Comparison of ENCODE assay signal across 8 cellular contexts in the genomic region with DNA sequence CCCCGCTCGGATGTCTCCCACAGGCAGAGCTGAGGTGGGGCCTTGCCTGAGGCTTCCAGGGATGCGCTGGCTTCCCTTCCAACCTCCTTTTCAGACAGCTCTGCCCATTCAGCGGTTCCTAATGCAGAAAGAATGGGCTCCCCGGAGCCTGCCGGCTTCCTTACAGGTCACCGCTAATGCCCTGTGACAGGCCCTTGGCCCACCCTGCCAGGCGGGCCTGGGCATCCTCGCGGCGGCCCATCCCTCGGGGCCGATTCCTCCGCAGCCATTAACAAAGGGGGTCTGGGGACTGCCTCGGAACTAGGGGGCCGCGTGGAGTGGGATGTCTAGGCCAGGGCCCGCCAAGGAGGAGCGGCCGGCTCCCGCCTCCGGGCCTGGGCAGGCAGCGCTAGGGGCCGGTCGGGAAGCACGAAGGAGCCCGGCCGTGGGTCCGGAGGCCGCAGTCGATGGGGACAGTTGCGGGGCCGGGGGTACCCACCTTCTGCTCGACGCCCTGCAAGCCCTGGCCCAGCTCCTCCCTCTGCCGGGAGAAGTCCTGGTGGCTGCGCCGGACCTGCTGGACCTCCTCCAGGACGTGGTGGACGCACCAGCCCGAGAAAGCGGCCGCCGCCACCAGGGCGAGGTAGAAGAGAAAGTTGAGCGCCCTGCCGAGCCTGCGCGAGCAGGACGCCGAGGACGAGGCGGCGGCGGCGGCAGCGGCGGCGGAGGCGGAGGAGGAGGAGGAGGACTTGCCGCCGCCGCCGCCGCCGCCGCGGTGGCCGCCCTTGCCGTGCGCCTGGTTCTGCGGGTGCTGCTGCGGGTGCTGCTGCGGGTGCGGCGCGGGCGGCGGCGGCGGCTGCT. TPM values are rescaled to one million over a fixed set of nuclear protein-coding genes. Genes with fewer than 3 reads are reported as not detected.
DNase-seq lines count a peak whose midpoint lies in the region; ATAC-seq and TF ChIP-seq lines count a peak whose summit lies in the region.

No MANE protein-coding gene starts in this region.

- peak overlapping the region; percentile 72 for H2AFZ ChIP-seq in DND-41 (ENCODE audit: low read depth, low read length)

- peak overlapping the region; percentile 64 for H3K9ac ChIP-seq in DND-41 (ENCODE audit: low read depth, low read length)

- H3K36me3 ChIP-seq in DND-41 (ENCODE audit: insufficient read depth, low read length): no peaks in the 10 kb centered on the region

- no peaks in the 10 kb centered on the region for H3K9me3 ChIP-seq in DND-41 (ENCODE audit: insufficient read depth, low read length, severe bottlenecking)

- no peaks in the 10 kb centered on the region for H3K9me3 Mint-ChIP-seq in mesothelial cell of epicardium

- H3K4me3 Mint-ChIP-seq in mesothelial cell of epicardium: peak overlapping the region; percentile 76

- peaks cover 49% of the 10 kb centered on the region for H3K4me1 Mint-ChIP-seq in mesothelial cell of epicardium

- peak; percentile 77 for ATAC-seq in DND-41 (ENCODE audit: insufficient read depth, low read depth)
- peak; percentile 25 for ATAC-seq in GM21825 (IDR thresholded peaks at IDR 0.05; ENCODE audit: unreplicated experiment)
- ATAC-seq in stimulated activated naive CD8-positive, alpha-beta T cell treated with anti-CD3 and anti-CD28 coated beads, Interleukin-15, Interleukin-2, amounts not matched to agents 100 U/mL and 50 U/mL, for 24 hours: peak; percentile 27
- ATAC-seq in GM18870 (IDR thresholded peaks at IDR 0.05; ENCODE audit: unreplicated experiment): no peak

- TF ChIP-seq POLR2A in NB4 (IDR thresholded peaks at IDR 0.05; ENCODE audit: extremely low read depth, insufficient read length): no peak

- peaks cover 6% of the 10 kb centered on the region for H3K36me3 Mint-ChIP-seq in mesothelial cell of epicardium

- H3K79me2 ChIP-seq in DND-41 (ENCODE audit: insufficient read depth, low read length): no peaks in the 10 kb centered on the region

- DNase-seq in DND-41 (peak; percentile 54), NB4 (ENCODE audit: low read depth) (peak; percentile 57), activated T-cell treated with anti-CD3 and anti-CD28 coated beads for 24 hours (ENCODE audit: low read depth) (peak; percentile 31), epidermal melanocyte (ENCODE audit: insufficient read length, low spot score) (peak; percentile 55), mesothelial cell of epicardium (ENCODE audit: low spot score in 2 of 2, unreplicated experiment in 2 of 2) (peak; percentile 51 to 73)
- DNase-seq in stimulated activated naive CD8-positive, alpha-beta T cell treated with anti-CD3 and anti-CD28 coated beads, Interleukin-15, Interleukin-2, amounts not matched to agents 100 U/mL and 50 U/mL, for 24 hours: peak; percentile 54

- 0 out of 2 replicates have a peak, but pooled peaks cover 4% of the 10 kb centered on the region for H4K20me1 ChIP-seq in DND-41 (ENCODE audit: insufficient read depth, low read length)

- no peak for TF ChIP-seq CTCF in DND-41 (IDR thresholded peaks at IDR 0.05; ENCODE audit: borderline replicate concordance, extremely low read depth, low read length, poor library complexity, severe bottlenecking)
- TF ChIP-seq CTCF in NB4 (IDR thresholded peaks at IDR 0.05; ENCODE audit: low read depth, low read length): no peak
- no peak for TF ChIP-seq CTCF in mesothelial cell of epicardium (IDR thresholded peaks at IDR 0.05; ENCODE audit: unreplicated experiment)

- H3K27me3 ChIP-seq in DND-41 (ENCODE audit: insufficient read depth, low read length, poor library complexity): peaks cover 51% of the 10 kb centered on the region

- H3K27ac ChIP-seq in DND-41 (ENCODE audit: low read length): no peak overlapping the region

- peaks cover 20% of the 10 kb centered on the region for H3K4me1 ChIP-seq in DND-41 (ENCODE audit: insufficient read depth, low read length)

- H3K27ac Mint-ChIP-seq in mesothelial cell of epicardium: peak overlapping the region; percentile 78

- peak overlapping the region; percentile 95 for H3K4me2 ChIP-seq in DND-41 (ENCODE audit: insufficient read depth, low read length)

- H3K27me3 Mint-ChIP-seq in mesothelial cell of epicardium (ENCODE audit: low read depth): no peaks in the 10 kb centered on the region

- peak overlapping the region; percentile 32 to 67; a peak in 3 of 4 replicates for H3K4me3 ChIP-seq in DND-41 (ENCODE audit: low read depth in 1 of 2, low read length in 2 of 2)
- no peak overlapping the region for H3K4me3 ChIP-seq in NB4 (ENCODE audit: low read depth, low read length)

RNA-seq across cellular contexts. Expression of a gene that starts 0.7 kb away (rescaled TPM):
- total RNA-seq in mesothelial cell of epicardium: 174 to 180 TPM (median 178 TPM) in 3 replicates

RNA-seq across cellular contexts. Expression of a gene that starts 55.4 kb away (rescaled TPM):
- 21.7 to 24.3 TPM (median 22.4 TPM) in 3 replicates for total RNA-seq in mesothelial cell of epicardium
